In genomic region chr12:91274886-91275285, GRCh38 we compare ENCODE assay signal across 10 cellular contexts.
A peak's percentile ranks its signal among the peaks of the same experiment; 100 is the strongest.
DNase-seq lines count a peak whose midpoint lies in the region; ATAC-seq and TF ChIP-seq lines count a peak whose summit lies in the region.
"Had no signal": no experiment of that assay in that cellular context is flagged by ENCODE, and none has a peak within 500 bp of the region (broad histone marks: within the 10 kb centered on the region; RNA-seq: fewer than 3 reads in every experiment).

No MANE protein-coding gene starts in this region.

- H3K36me3 ChIP-seq in iPS-20b (ENCODE audit: insufficient read depth, low read depth, low read length) = no peaks in the 10 kb centered on the region
- H3K36me3 ChIP-seq in brain microvascular endothelial cell (replicated peaks) = no peaks in the 10 kb centered on the region

- H3K4me1 ChIP-seq in iPS-20b (ENCODE audit: insufficient read depth, low read length) = peaks cover 37% of the 10 kb centered on the region; the same call in 1 of the 2 replicates

- H3K4me3 ChIP-seq in iPS-20b (ENCODE audit: low read length) (no peak overlapping the region), brain microvascular endothelial cell (ENCODE audit: low read depth, low read length) (no peak overlapping the region)

- in situ Hi-C loops in KBM-7 (cut with MboI; ENCODE audit: low pct_unique_long_range_greater_than_20kb, low sequenced_read_pairs) = no loop called here
- in situ Hi-C loops in brain microvascular endothelial cell (cut with HindIII; ENCODE audit: low pct_ligation_motif_present, low sequenced_read_pairs) = no loop called here

- DNase-seq in KBM-7 = peak; percentile 3
- DNase-seq in astrocyte of the hippocampus (ENCODE audit: low read depth, low spot score) = peak; percentile 86
- peak; percentile 57 for DNase-seq in superior temporal gyrus (ENCODE audit: extremely low spot score)
- no peak for DNase-seq in NCI-H1092 treated with DMSO at 0.1 percent for 48 hours (lab: John Stamatoyannopoulos, UW)
- no peak for DNase-seq in UCSD-AML1 (lab: John Stamatoyannopoulos, UW; ENCODE audit: unreplicated experiment)
- no peak for DNase-seq in brain microvascular endothelial cell
- DNase-seq: activated gamma-delta T cell treated with Interleukin-2 at 50 U/mL for 16 hours; stimulated activated CD4-positive, alpha-beta T cell treated with anti-CD3 and anti-CD28 coated beads, Interleukin-15, amount 100 ng/mL, for 24 hours had no signal

- H3K9me3 ChIP-seq in iPS-20b (ENCODE audit: insufficient read depth, low read depth, low read length) = no peaks in the 10 kb centered on the region

- H3K27me3 ChIP-seq in iPS-20b (ENCODE audit: insufficient read depth, low read length) = no peaks in the 10 kb centered on the region
- no peaks in the 10 kb centered on the region for H3K27me3 ChIP-seq in brain microvascular endothelial cell (replicated peaks)

- H3K27ac ChIP-seq in iPS-20b (ENCODE audit: low read length) (no peak overlapping the region), brain microvascular endothelial cell (no peak overlapping the region)

- TF ChIP-seq CTCF in brain microvascular endothelial cell (IDR thresholded peaks at IDR 0.05; ENCODE audit: low read depth, low read length, missing control alignments) = no peak

- no peak for ATAC-seq in GM18858 (IDR thresholded peaks at IDR 0.05; ENCODE audit: unreplicated experiment)

- peak overlapping the region; percentile 42; the same call in 1 of the 2 replicates for H3K9ac ChIP-seq in iPS-20b (ENCODE audit: low read depth, low read length)

Comparison
In these comparisons a context has a peak if more than half of its experiments do, and no peak if none do; other contexts are left out.
1. DNase-seq: peak in KBM-7 (single experiment), astrocyte of the hippocampus (single experiment) and superior temporal gyrus (single experiment); none in NCI-H1092 treated with DMSO at 0.1 percent for 48 hours (single experiment), UCSD-AML1 (single experiment) and brain microvascular endothelial cell (single experiment).